22 cellular contexts compared by ENCODE assay signal in the genomic region with DNA sequence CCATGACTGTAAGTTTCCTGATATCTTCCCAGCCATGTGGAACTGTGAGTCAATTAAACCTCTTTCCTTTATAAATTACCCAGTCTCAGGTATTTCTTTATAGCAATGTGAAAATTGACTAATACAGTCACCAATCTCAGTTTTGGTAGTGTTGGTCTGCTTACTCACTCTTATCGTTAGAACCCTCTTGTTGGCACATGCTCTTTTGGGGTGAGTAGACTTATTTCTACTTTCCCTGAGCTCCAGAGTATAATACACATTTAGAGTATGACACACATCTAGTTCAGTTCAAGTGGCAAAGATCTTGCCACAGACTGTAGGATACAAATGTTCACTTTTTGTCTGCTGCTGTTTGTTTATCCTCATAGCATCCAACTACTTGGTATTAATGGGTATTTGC.
DNase-seq lines count a peak whose midpoint lies in the region; ATAC-seq, FAIRE-seq and TF ChIP-seq lines count a peak whose summit lies in the region.
"Had no signal": no experiment of that assay in that cellular context is flagged by ENCODE, and none has a peak within 500 bp of the region (broad histone marks: within the 10 kb centered on the region; RNA-seq: fewer than 3 reads in every experiment).

No MANE protein-coding gene starts in this region.

- H3K9me3 Mint-ChIP-seq in activated CD4-positive, alpha-beta T cell treated with anti-CD3 and anti-CD28 coated beads, Interleukin-2, amount 10 ng/mL, durations not matched to agents 24 days and 14 days, result no peaks in the 10 kb centered on the region
- peaks cover 11% of the 10 kb centered on the region for H3K9me3 Mint-ChIP-seq in activated CD4-positive, alpha-beta T cell treated with anti-CD3 and anti-CD28 coated beads for 36 hours (ENCODE audit: low read depth)
- H3K9me3 Mint-ChIP-seq: H9 had no signal

- H3K4me3 ChIP-seq in bronchial epithelial cell (ENCODE audit: low read depth, low read length) (no peak overlapping the region), H7 (ENCODE audit: insufficient read depth, low read depth, low read length) (no peak overlapping the region)
- H3K4me3 ChIP-seq: BLaER1, GM23248 had no signal

- no peak overlapping the region for H3K27ac Mint-ChIP-seq in activated CD4-positive, alpha-beta T cell treated with anti-CD3 and anti-CD28 coated beads, Interleukin-2, amount 10 ng/mL, durations not matched to agents 24 days and 14 days
- no peak overlapping the region for H3K27ac Mint-ChIP-seq in activated CD4-positive, alpha-beta T cell treated with anti-CD3 and anti-CD28 coated beads for 36 hours
- H3K27ac Mint-ChIP-seq: B cell; CD14-positive monocyte; CD4-positive, alpha-beta T cell; CD8-positive, alpha-beta memory T cell; H9 had no signal

- no peaks in the 10 kb centered on the region for H3K27me3 Mint-ChIP-seq in activated CD4-positive, alpha-beta T cell treated with anti-CD3 and anti-CD28 coated beads, Interleukin-2, amount 10 ng/mL, durations not matched to agents 24 days and 14 days
- no peaks in the 10 kb centered on the region for H3K27me3 Mint-ChIP-seq in activated CD4-positive, alpha-beta T cell treated with anti-CD3 and anti-CD28 coated beads for 36 hours
- H3K27me3 Mint-ChIP-seq: B cell; CD4-positive, alpha-beta T cell; CD8-positive, alpha-beta memory T cell had no signal

- H3K27me3 ChIP-seq in bronchial epithelial cell (ENCODE audit: control insufficient read depth, insufficient read depth, low read length) (no peaks in the 10 kb centered on the region), foreskin keratinocyte (no peaks in the 10 kb centered on the region), H7 (ENCODE audit: control insufficient read depth, insufficient read depth, low read length) (no peaks in the 10 kb centered on the region)
- H3K27me3 ChIP-seq: BLaER1 had no signal

- no peak for TF ChIP-seq CTCF in bronchial epithelial cell (IDR thresholded peaks at IDR 0.05; ENCODE audit: insufficient read depth, low read length, severe bottlenecking)
- no peak for TF ChIP-seq CTCF in foreskin keratinocyte (conservative IDR thresholded peaks at IDR 0.05)

- no peak for ATAC-seq in activated CD4-positive, alpha-beta T cell treated with anti-CD3 and anti-CD28 coated beads for 36 hours
- peak; percentile 95 for ATAC-seq in foreskin keratinocyte
- ATAC-seq: HCT116 had no signal

- POLR2A ChIA-PET in activated CD4-positive, alpha-beta T cell treated with anti-CD3 and anti-CD28 coated beads for 36 hours (lab: Charles Lee), result no interaction called here

- intact Hi-C loops in activated CD4-positive, alpha-beta T cell treated with anti-CD3 and anti-CD28 coated beads, Interleukin-2, amount 10 ng/mL, durations not matched to agents 24 days and 14 days (cut with micrococcal nuclease), result no loop called here
- intact Hi-C loops in activated CD4-positive, alpha-beta T cell treated with anti-CD3 and anti-CD28 coated beads for 36 hours (cut with DNase I, micrococcal nuclease), result no loop called here

- no peaks in the 10 kb centered on the region for H3K4me1 Mint-ChIP-seq in activated CD4-positive, alpha-beta T cell treated with anti-CD3 and anti-CD28 coated beads, Interleukin-2, amount 10 ng/mL, durations not matched to agents 24 days and 14 days
- no peaks in the 10 kb centered on the region for H3K4me1 Mint-ChIP-seq in activated CD4-positive, alpha-beta T cell treated with anti-CD3 and anti-CD28 coated beads for 36 hours
- H3K4me1 Mint-ChIP-seq: B cell; CD14-positive monocyte; CD8-positive, alpha-beta memory T cell; H9 had no signal

- no peak overlapping the region for H3K4me3 Mint-ChIP-seq in activated CD4-positive, alpha-beta T cell treated with anti-CD3 and anti-CD28 coated beads, Interleukin-2, amount 10 ng/mL, durations not matched to agents 24 days and 14 days
- no peak overlapping the region for H3K4me3 Mint-ChIP-seq in activated CD4-positive, alpha-beta T cell treated with anti-CD3 and anti-CD28 coated beads for 36 hours
- H3K4me3 Mint-ChIP-seq: B cell; CD14-positive monocyte; CD4-positive, alpha-beta T cell; CD8-positive, alpha-beta memory T cell; H9 had no signal

- FAIRE-seq in bronchial epithelial cell (lab: Jason Lieb, UNC), result no peak
- FAIRE-seq: A204.1, GM12891, GM18507, H1 had no signal

- H3K36me3 Mint-ChIP-seq in activated CD4-positive, alpha-beta T cell treated with anti-CD3 and anti-CD28 coated beads, Interleukin-2, amount 10 ng/mL, durations not matched to agents 24 days and 14 days (ENCODE audit: low read depth), result no peaks in the 10 kb centered on the region
- no peaks in the 10 kb centered on the region for H3K36me3 Mint-ChIP-seq in activated CD4-positive, alpha-beta T cell treated with anti-CD3 and anti-CD28 coated beads for 36 hours (ENCODE audit: low read depth)
- H3K36me3 Mint-ChIP-seq: CD14-positive monocyte; CD8-positive, alpha-beta memory T cell had no signal

- DNase-seq in activated CD4-positive, alpha-beta T cell treated with anti-CD3 and anti-CD28 coated beads, Interleukin-2, amount 10 ng/mL, durations not matched to agents 24 days and 14 days, result peak; percentile 8
- no peak for DNase-seq in activated CD4-positive, alpha-beta T cell treated with anti-CD3 and anti-CD28 coated beads for 36 hours
- DNase-seq in bronchial epithelial cell (ENCODE audit: low read depth) (peak; percentile 84), foreskin keratinocyte (peak; percentile 74 to 88), caudate nucleus (lab: John Stamatoyannopoulos, UW) (no peak), H7 (no peak)
- DNase-seq: CD4-positive, alpha-beta T cell; CD8-positive, alpha-beta memory T cell; DMS53; DMS79 treated with DMSO at 0.1 percent for 48 hours; GF-D8; GM23248; H9 had no signal

- CTCF ChIA-PET in activated CD4-positive, alpha-beta T cell treated with anti-CD3 and anti-CD28 coated beads for 36 hours (lab: Charles Lee), result no interaction called here

- H3K27ac ChIP-seq in foreskin keratinocyte (peak overlapping the region; percentile 50), caudate nucleus (ENCODE audit: low read depth, low read length) (no peak overlapping the region)
- H3K27ac ChIP-seq: 22Rv1, BLaER1, GM23248 had no signal

- no peaks in the 10 kb centered on the region for H3K4me1 ChIP-seq in foreskin keratinocyte
- H3K4me1 ChIP-seq: BLaER1 had no signal

- H3K36me3 ChIP-seq in bronchial epithelial cell (ENCODE audit: control insufficient read depth, insufficient read depth, low read length) (no peaks in the 10 kb centered on the region), H7 (replicated peaks; ENCODE audit: control insufficient read depth, insufficient read depth, low read length) (no peaks in the 10 kb centered on the region)
- H3K36me3 ChIP-seq: BLaER1 had no signal

Comparison
In these comparisons a context has a peak if more than half of its experiments do, and no peak if none do; other contexts are left out.
1. DNase-seq: peak in activated CD4-positive, alpha-beta T cell treated with anti-CD3 and anti-CD28 coated beads, Interleukin-2, amount 10 ng/mL, durations not matched to agents 24 days and 14 days (single experiment), bronchial epithelial cell (single experiment) and foreskin keratinocyte (2 of 2); none in activated CD4-positive, alpha-beta T cell treated with anti-CD3 and anti-CD28 coated beads for 36 hours (single experiment), caudate nucleus (0 of 61) and H7 (single experiment).